8 cellular contexts compared by ENCODE assay signal in genomic region chr12:51891843-51892242, GRCh38. TPM values are rescaled to one million over a fixed set of nuclear protein-coding genes. Genes with fewer than 3 reads are reported as not detected.
A peak's percentile ranks its signal among the peaks of the same experiment; 100 is the strongest.
DNase-seq lines count a peak whose midpoint lies in the region; ATAC-seq and TF ChIP-seq lines count a peak whose summit lies in the region.
"Had no signal": no experiment of that assay in that cellular context is flagged by ENCODE, and none has a peak within 500 bp of the region (broad histone marks: within the 10 kb centered on the region; RNA-seq: fewer than 3 reads in every experiment).

No MANE protein-coding gene starts in this region.

- DNase-seq in Karpas-422, result peak; percentile 59
- DNase-seq in chondrocyte (ENCODE audit: low spot score), result no peak
- no peak for DNase-seq in progenitor cell of endocrine pancreas (ENCODE audit: low spot score, unreplicated experiment)
- no peak for DNase-seq in activated T-helper 1 cell treated with anti-CD3 and anti-CD28 coated beads, Interleukin-12 subunit alpha, Interleukin-12 subunit beta, Interleukin-2, Interleukin-4 antibody, amounts not matched to agents 30 ng/mL and 10 ng/mL and 1 ng/mL, durations not matched to agents 14 hours and 24 hours and 36 hours (ENCODE audit: low spot score)

- peak; percentile 41 for TF ChIP-seq CTCF in DOHH2 (IDR thresholded peaks at IDR 0.05; ENCODE audit: low read depth, low read length, poor library complexity, severe bottlenecking)
- peak; percentile 75 for TF ChIP-seq CTCF in chondrocyte (IDR thresholded peaks at IDR 0.05)
- TF ChIP-seq CTCF in progenitor cell of endocrine pancreas (IDR thresholded peaks at IDR 0.05; ENCODE audit: unreplicated experiment), result peak; percentile 49

- H3K4me1 Mint-ChIP-seq in chondrocyte (ENCODE audit: low read depth) (peaks cover 5% of the 10 kb centered on the region), progenitor cell of endocrine pancreas (ENCODE audit: low read depth) (peaks cover 7% of the 10 kb centered on the region)
- H3K4me1 Mint-ChIP-seq in activated T-helper 1 cell treated with anti-CD3 and anti-CD28 coated beads, Interleukin-12 subunit alpha, Interleukin-12 subunit beta, Interleukin-2, Interleukin-4 antibody, amounts not matched to agents 30 ng/mL and 10 ng/mL and 1 ng/mL, durations not matched to agents 14 hours and 24 hours and 36 hours (ENCODE audit: low read depth), result no peaks in the 10 kb centered on the region
- H3K4me1 Mint-ChIP-seq: IgD-negative memory B cell had no signal

- H3K4me3 ChIP-seq in DOHH2 (ENCODE audit: low read length), result no peak overlapping the region
- H3K4me3 ChIP-seq in Karpas-422 (ENCODE audit: low read length), result no peak overlapping the region

- ATAC-seq in GM18502 (IDR thresholded peaks at IDR 0.05; ENCODE audit: poor library complexity, unreplicated experiment), result no peak
- no peak for ATAC-seq in activated CD4-positive, CD25-positive, alpha-beta regulatory T cell treated with anti-CD3 and anti-CD28 coated beads, Interleukin-2, amount 50 U/mL, for 24 hours

- 0 out of 2 replicates have a peak, but pooled peaks cover 4% of the 10 kb centered on the region for H3K27me3 ChIP-seq in DOHH2 (ENCODE audit: control insufficient read depth, low read length)
- H3K27me3 ChIP-seq in Karpas-422 (ENCODE audit: low read length), result no peaks in the 10 kb centered on the region

- H3K27ac Mint-ChIP-seq in chondrocyte (ENCODE audit: unreplicated experiment) (no peak overlapping the region), progenitor cell of endocrine pancreas (no peak overlapping the region)
- H3K27ac Mint-ChIP-seq in activated T-helper 1 cell treated with anti-CD3 and anti-CD28 coated beads, Interleukin-12 subunit alpha, Interleukin-12 subunit beta, Interleukin-2, Interleukin-4 antibody, amounts not matched to agents 30 ng/mL and 10 ng/mL and 1 ng/mL, durations not matched to agents 14 hours and 24 hours and 36 hours, result no peak overlapping the region
- H3K27ac Mint-ChIP-seq: IgD-negative memory B cell had no signal

- H3F3A ChIP-seq in DOHH2 (ENCODE audit: control insufficient read depth, insufficient read depth), result no peaks in the 10 kb centered on the region

- no peaks in the 10 kb centered on the region for H3K9me2 ChIP-seq in DOHH2 (replicated peaks; ENCODE audit: control insufficient read depth, low read length)
- H3K9me2 ChIP-seq in Karpas-422 (replicated peaks; ENCODE audit: insufficient read depth, low read length), result no peaks in the 10 kb centered on the region

- H3K9me3 Mint-ChIP-seq in chondrocyte (ENCODE audit: low read depth), result no peaks in the 10 kb centered on the region
- H3K9me3 Mint-ChIP-seq in progenitor cell of endocrine pancreas (ENCODE audit: low read depth), result no peaks in the 10 kb centered on the region
- H3K9me3 Mint-ChIP-seq in activated T-helper 1 cell treated with anti-CD3 and anti-CD28 coated beads, Interleukin-12 subunit alpha, Interleukin-12 subunit beta, Interleukin-2, Interleukin-4 antibody, amounts not matched to agents 30 ng/mL and 10 ng/mL and 1 ng/mL, durations not matched to agents 14 hours and 24 hours and 36 hours, result no peaks in the 10 kb centered on the region
- H3K9me3 Mint-ChIP-seq: IgD-negative memory B cell had no signal

- H2AFZ ChIP-seq in Karpas-422 (ENCODE audit: low read length), result no peak overlapping the region

- no peak overlapping the region for H3K4me2 ChIP-seq in DOHH2 (ENCODE audit: low read length)
- H3K4me2 ChIP-seq in Karpas-422 (ENCODE audit: low read depth, low read length, poor library complexity, severe bottlenecking), result no peak overlapping the region

- no peaks in the 10 kb centered on the region for H3K27me3 Mint-ChIP-seq in chondrocyte (ENCODE audit: low read depth)
- H3K27me3 Mint-ChIP-seq in progenitor cell of endocrine pancreas, result peaks cover 24% of the 10 kb centered on the region
- peaks cover 7% of the 10 kb centered on the region for H3K27me3 Mint-ChIP-seq in activated T-helper 1 cell treated with anti-CD3 and anti-CD28 coated beads, Interleukin-12 subunit alpha, Interleukin-12 subunit beta, Interleukin-2, Interleukin-4 antibody, amounts not matched to agents 30 ng/mL and 10 ng/mL and 1 ng/mL, durations not matched to agents 14 hours and 24 hours and 36 hours (ENCODE audit: insufficient read depth)

- H3K9me3 ChIP-seq in DOHH2 (ENCODE audit: control insufficient read depth, insufficient read depth, low read length) (no peaks in the 10 kb centered on the region), Karpas-422 (ENCODE audit: low read length) (no peaks in the 10 kb centered on the region)

- H3K79me2 ChIP-seq in DOHH2 (ENCODE audit: control insufficient read depth, low read length) (no peaks in the 10 kb centered on the region), Karpas-422 (ENCODE audit: low read length) (no peaks in the 10 kb centered on the region)

- no peak overlapping the region for H3K9ac ChIP-seq in Karpas-422 (ENCODE audit: low read length)

- H4K20me1 ChIP-seq in DOHH2 (ENCODE audit: control insufficient read depth, insufficient read depth, low read depth, low read length) (no peaks in the 10 kb centered on the region), Karpas-422 (ENCODE audit: insufficient read depth, low read depth, low read length) (no peaks in the 10 kb centered on the region)

- intact Hi-C loops in activated T-helper 1 cell treated with anti-CD3 and anti-CD28 coated beads, Interleukin-12 subunit alpha, Interleukin-12 subunit beta, Interleukin-2, Interleukin-4 antibody, amounts not matched to agents 30 ng/mL and 10 ng/mL and 1 ng/mL, durations not matched to agents 14 hours and 24 hours and 36 hours (cut with micrococcal nuclease), result loop anchor here (1.0 kb wide), 1 partner anchor 88 kb away; no protein-coding TSS in a partner anchor

- H3K36me3 Mint-ChIP-seq in chondrocyte (ENCODE audit: low read depth), result no peaks in the 10 kb centered on the region
- H3K36me3 Mint-ChIP-seq in progenitor cell of endocrine pancreas (ENCODE audit: insufficient read depth), result no peaks in the 10 kb centered on the region
- no peaks in the 10 kb centered on the region for H3K36me3 Mint-ChIP-seq in activated T-helper 1 cell treated with anti-CD3 and anti-CD28 coated beads, Interleukin-12 subunit alpha, Interleukin-12 subunit beta, Interleukin-2, Interleukin-4 antibody, amounts not matched to agents 30 ng/mL and 10 ng/mL and 1 ng/mL, durations not matched to agents 14 hours and 24 hours and 36 hours (ENCODE audit: low read depth)
- H3K36me3 Mint-ChIP-seq: IgD-negative memory B cell had no signal

- H3K4me3 Mint-ChIP-seq in chondrocyte (ENCODE audit: unreplicated experiment) (no peak overlapping the region), progenitor cell of endocrine pancreas (ENCODE audit: low read depth) (no peak overlapping the region)
- H3K4me3 Mint-ChIP-seq in activated T-helper 1 cell treated with anti-CD3 and anti-CD28 coated beads, Interleukin-12 subunit alpha, Interleukin-12 subunit beta, Interleukin-2, Interleukin-4 antibody, amounts not matched to agents 30 ng/mL and 10 ng/mL and 1 ng/mL, durations not matched to agents 14 hours and 24 hours and 36 hours, result no peak overlapping the region
- H3K4me3 Mint-ChIP-seq: IgD-negative memory B cell had no signal

- no peaks in the 10 kb centered on the region for H3K4me1 ChIP-seq in DOHH2 (ENCODE audit: control insufficient read depth, low read length)
- H3K4me1 ChIP-seq in Karpas-422 (ENCODE audit: low read length), result no peaks in the 10 kb centered on the region

- H3K27ac ChIP-seq in DOHH2 (ENCODE audit: low read depth, low read length), result no peak overlapping the region
- H3K27ac ChIP-seq in Karpas-422 (ENCODE audit: low read length), result no peak overlapping the region

- H3K36me3 ChIP-seq in DOHH2 (ENCODE audit: control insufficient read depth, low read length), result no peaks in the 10 kb centered on the region
- no peaks in the 10 kb centered on the region for H3K36me3 ChIP-seq in Karpas-422 (ENCODE audit: insufficient read depth, low read length)

RNA-seq across cellular contexts. Expression of gene ANKRD33, which starts 3.9 kb away (rescaled TPM):
- not detected in 2 replicates for total RNA-seq in Karpas-422 (2014; rRNA removed; shearing (Covaris generic); ENCODE audit: low replicate concordance)
- total RNA-seq in chondrocyte, result not detected in 3 replicates
- 0.14 and 0.44 TPM in 2 replicates for total RNA-seq in progenitor cell of endocrine pancreas
- not detected in 2 replicates for total RNA-seq in activated T-helper 1 cell treated with anti-CD3 and anti-CD28 coated beads, Interleukin-12 subunit alpha, Interleukin-12 subunit beta, Interleukin-2, Interleukin-4 antibody, amounts not matched to agents 30 ng/mL and 10 ng/mL and 1 ng/mL, durations not matched to agents 14 hours and 24 hours and 36 hours

RNA-seq across cellular contexts. Expression of gene ACVRL1, which starts 15.5 kb away (rescaled TPM):
- total RNA-seq in Karpas-422 (2014; rRNA removed; shearing (Covaris generic); ENCODE audit: low replicate concordance), result not detected in 2 replicates
- total RNA-seq in chondrocyte (0.36 to 0.60 TPM in 2 of 3 replicates, not detected in the other), progenitor cell of endocrine pancreas (0.18 TPM in 1 of 2 replicates, not detected in the other)
- total RNA-seq in activated T-helper 1 cell treated with anti-CD3 and anti-CD28 coated beads, Interleukin-12 subunit alpha, Interleukin-12 subunit beta, Interleukin-2, Interleukin-4 antibody, amounts not matched to agents 30 ng/mL and 10 ng/mL and 1 ng/mL, durations not matched to agents 14 hours and 24 hours and 36 hours, result not detected in 2 replicates

RNA-seq across cellular contexts. Expression of gene FIGNL2, which starts 43.3 kb away (rescaled TPM):
- not detected in 2 replicates for total RNA-seq in Karpas-422 (2014; rRNA removed; shearing (Covaris generic); ENCODE audit: low replicate concordance)
- total RNA-seq in chondrocyte (0.26 to 0.30 TPM in 2 of 3 replicates, not detected in the other), progenitor cell of endocrine pancreas (44.5 and 46.7 TPM in 2 replicates)
- total RNA-seq in activated T-helper 1 cell treated with anti-CD3 and anti-CD28 coated beads, Interleukin-12 subunit alpha, Interleukin-12 subunit beta, Interleukin-2, Interleukin-4 antibody, amounts not matched to agents 30 ng/mL and 10 ng/mL and 1 ng/mL, durations not matched to agents 14 hours and 24 hours and 36 hours, result 0.15 and 0.18 TPM in 2 replicates

RNA-seq across cellular contexts. Expression of gene ACVR1B, which starts 59.7 kb away (rescaled TPM):
- 2.4 and 3.9 TPM in 2 replicates for total RNA-seq in Karpas-422 (2014; rRNA removed; shearing (Covaris generic); ENCODE audit: low replicate concordance)
- total RNA-seq in chondrocyte (9.9 to 10.6 TPM (median 10.0 TPM) in 3 replicates), progenitor cell of endocrine pancreas (65.1 and 65.7 TPM in 2 replicates)
- 11.4 and 12.0 TPM in 2 replicates for total RNA-seq in activated T-helper 1 cell treated with anti-CD3 and anti-CD28 coated beads, Interleukin-12 subunit alpha, Interleukin-12 subunit beta, Interleukin-2, Interleukin-4 antibody, amounts not matched to agents 30 ng/mL and 10 ng/mL and 1 ng/mL, durations not matched to agents 14 hours and 24 hours and 36 hours

Comparison
In these comparisons a context has a peak if more than half of its experiments do, and no peak if none do; other contexts are left out.
1. RNA of gene FIGNL2, which starts 43.3 kb away (total RNA-seq): 44.5 to 46.7 TPM in progenitor cell of endocrine pancreas; 0.26 to 0.30 TPM in chondrocyte, 0.15 to 0.18 TPM in activated T-helper 1 cell treated with anti-CD3 and anti-CD28 coated beads, Interleukin-12 subunit alpha, Interleukin-12 subunit beta, Interleukin-2, Interleukin-4 antibody, amounts not matched to agents 30 ng/mL and 10 ng/mL and 1 ng/mL, durations not matched to agents 14 hours and 24 hours and 36 hours and not detected in Karpas-422; every median in the first group is over 10 times any median in the second.
2. Peak in every context shown above with its lines, with median percentiles within 50 percentile points of each other: CTCF ChIP-seq.